Comparison of ENCODE assay signal across 25 cellular contexts in the genomic region with DNA sequence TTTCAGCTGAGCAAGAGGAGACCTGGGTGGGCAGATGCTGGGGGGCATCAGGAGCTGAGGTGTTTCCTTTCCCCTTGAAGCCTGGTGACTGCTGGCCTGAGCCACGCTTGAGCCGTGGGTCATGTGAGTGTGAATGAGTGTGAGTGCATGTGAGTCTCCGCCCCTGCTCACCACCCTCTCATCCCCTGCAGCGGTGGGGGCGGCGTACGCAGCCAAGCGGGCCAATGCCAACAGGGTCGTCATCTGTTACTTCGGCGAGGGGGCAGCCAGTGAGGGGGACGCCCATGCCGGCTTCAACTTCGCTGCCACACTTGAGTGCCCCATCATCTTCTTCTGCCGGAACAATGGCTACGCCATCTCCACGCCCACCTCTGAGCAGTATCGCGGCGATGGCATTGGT. TPM values are rescaled to one million over a fixed set of nuclear protein-coding genes. Genes with fewer than 3 reads are reported as not detected.
"Had no signal": no experiment of that assay in that cellular context is flagged by ENCODE, and none has a peak within 500 bp of the region (broad histone marks: within the 10 kb centered on the region; RNA-seq: fewer than 3 reads in every experiment).

No MANE protein-coding gene starts in this region.

- H3K27me3 Mint-ChIP-seq: activated B cell treated with CpG ODN at 0.5 μM for 24 hours; activated CD4-positive, alpha-beta memory T cell treated with anti-CD3 and anti-CD28 coated beads, Interleukin-2, amount 10 ng/mL, durations not matched to agents 7 days and 5 days; activated naive CD4-positive, alpha-beta T cell treated with anti-CD3 and anti-CD28 coated beads, Interleukin-2, amount 50 U/mL, for 24 hours; type B pancreatic cell had no signal

- H3K4me1 ChIP-seq: breast epithelium, foreskin keratinocyte, prostate gland had no signal

- H3K9me3 Mint-ChIP-seq: activated B cell treated with CpG ODN at 0.5 μM for 24 hours; activated CD4-positive, alpha-beta memory T cell treated with anti-CD3 and anti-CD28 coated beads, Interleukin-2, amount 10 ng/mL, durations not matched to agents 7 days and 5 days; activated naive CD4-positive, alpha-beta T cell treated with anti-CD3 and anti-CD28 coated beads, Interleukin-2, amount 50 U/mL, for 24 hours; activated T-cell treated with anti-CD3 and anti-CD28 coated beads, Interleukin-2, amount 50 U/mL, for 4 hours; mesothelial cell of epicardium; nephron; T-helper 2 cell treated with Interferon-gamma antibody and Interleukin-4, amounts not matched to agents 5 μg/mL and 100 μg/mL, for 36 hours; type B pancreatic cell had no signal

- H3K27ac Mint-ChIP-seq: activated B cell treated with CpG ODN at 0.5 μM for 24 hours; activated CD4-positive, alpha-beta memory T cell treated with anti-CD3 and anti-CD28 coated beads, Interleukin-2, amount 10 ng/mL, durations not matched to agents 7 days and 5 days; mesothelial cell of epicardium; nephron; type B pancreatic cell had no signal

- H3K9me3 ChIP-seq: breast epithelium, prostate gland, right atrium auricular region, stomach had no signal

- H3K27me3 ChIP-seq: breast epithelium, foreskin keratinocyte, right atrium auricular region, stomach had no signal

- DNase-seq: activated B cell treated with CpG ODN at 0.5 μM for 24 hours; activated CD4-positive, alpha-beta memory T cell treated with anti-CD3 and anti-CD28 coated beads, Interleukin-2, amount 10 ng/mL, durations not matched to agents 7 days and 5 days; activated CD4-positive, alpha-beta T cell treated with anti-CD3 and anti-CD28 coated beads for 48 hours; activated effector memory CD4-positive, alpha-beta T cell treated with Interleukin-2 at 50 U/mL for 16 hours; activated T-cell treated with anti-CD3 and anti-CD28 coated beads, Interleukin-2, amount 50 U/mL, for 4 hours; foreskin keratinocyte; hypothalamus; islet precursor cell; stomach had no signal

- ATAC-seq: activated T-cell treated with anti-CD3 and anti-CD28 coated beads, Interleukin-2, amount 50 U/mL, for 4 hours; foreskin keratinocyte had no signal

- H3K36me3 ChIP-seq: breast epithelium had no signal

- H3K27ac ChIP-seq: foreskin keratinocyte, prostate gland, right atrium auricular region had no signal

- H3K4me3 ChIP-seq: breast epithelium, lung, prostate gland, right atrium auricular region, stomach had no signal

- H3K4me3 Mint-ChIP-seq: activated B cell treated with CpG ODN at 0.5 μM for 24 hours; activated CD4-positive, alpha-beta memory T cell treated with anti-CD3 and anti-CD28 coated beads, Interleukin-2, amount 10 ng/mL, durations not matched to agents 7 days and 5 days; activated naive CD4-positive, alpha-beta T cell treated with anti-CD3 and anti-CD28 coated beads, Interleukin-2, amount 50 U/mL, for 24 hours; activated T-cell treated with anti-CD3 and anti-CD28 coated beads, Interleukin-2, amount 50 U/mL, for 4 hours; mesothelial cell of epicardium; T-helper 2 cell treated with Interferon-gamma antibody and Interleukin-4, amounts not matched to agents 5 μg/mL and 100 μg/mL, for 36 hours; type B pancreatic cell had no signal

RNA-seq across cellular contexts. Expression of a gene that starts 21.0 kb away (rescaled TPM):
- total RNA-seq: activated B cell treated with CpG ODN at 0.5 μM for 24 hours; activated CD4-positive, alpha-beta memory T cell treated with anti-CD3 and anti-CD28 coated beads, Interleukin-2, amount 10 ng/mL, durations not matched to agents 7 days and 5 days; activated T-cell treated with anti-CD3 and anti-CD28 coated beads, Interleukin-2, amount 50 U/mL, for 4 hours; astrocyte; breast epithelium; cerebellum; dermis microvascular lymphatic vessel endothelial cell; fibroblast of lung; foreskin keratinocyte; lung; mesothelial cell of epicardium; omental fat pad; prostate gland; right atrium auricular region; skeletal muscle tissue; stomach; temporal lobe had no signal
